In genomic region chr9:127252405-127253093, GRCh38 we compare ENCODE assay signal across 23 cellular contexts.
"Had no signal": no experiment of that assay in that cellular context is flagged by ENCODE, and none has a peak within 500 bp of the region (broad histone marks: within the 10 kb centered on the region; RNA-seq: fewer than 3 reads in every experiment).

No MANE protein-coding gene starts in this region.

- ATAC-seq: activated CD4-positive, alpha-beta T cell treated with anti-CD3 and anti-CD28 coated beads for 36 hours; left ventricle myocardium superior; natural killer cell; stimulated activated naive B cell treated with anti-CD40 and anti-IgM and Interleukin-4, amounts not matched to agents 10 μg/mL and 1 μg/mL and 100 μg/mL, for 72 hours had no signal

- DNase-seq: activated B cell treated with CpG ODN at 0.5 μM for 24 hours; activated CD4-positive, alpha-beta T cell treated with anti-CD3 and anti-CD28 coated beads for 36 hours; activated CD4-positive, alpha-beta T cell treated with anti-CD3 and anti-CD28 coated beads, Interleukin-2, amount 50 U/mL, for 4 hours; activated CD8-positive, alpha-beta memory T cell treated with anti-CD3 and anti-CD28 coated beads for 24 hours; activated CD8-positive, alpha-beta memory T cell treated with anti-CD3 and anti-CD28 coated beads, Interleukin-2, amount 50 U/mL, for 4 hours; activated effector memory CD4-positive, alpha-beta T cell treated with Interleukin-2 at 50 U/mL for 16 hours; activated naive CD4-positive, alpha-beta T cell treated with anti-CD3 and anti-CD28 coated beads for 36 hours; activated naive CD8-positive, alpha-beta T cell treated with anti-CD3 and anti-CD28 coated beads, Interleukin-2, amount 10 ng/mL, durations not matched to agents 7 days and 5 days; activated T-cell treated with anti-CD3 and anti-CD28 coated beads, Interleukin-2, amount 50 U/mL, for 24 hours; cortex of kidney; foreskin melanocyte; left ventricle myocardium superior; midbrain; natural killer cell; retina; sigmoid colon; stimulated activated CD4-positive, alpha-beta T cell treated with anti-CD3 and anti-CD28 coated beads, Interleukin-2, amount 100 ng/mL, for 48 hours; stimulated activated CD8-positive, alpha-beta memory T cell treated with anti-CD3 and anti-CD28 coated beads, Interleukin-4, amount 100 ng/mL, for 48 hours; stimulated activated naive B cell treated with anti-CD40 and anti-IgM and Interleukin-4, amounts not matched to agents 10 μg/mL and 1 μg/mL and 100 μg/mL, for 72 hours; testis; trophoblast cell; uterus had no signal

- H3K4me3 ChIP-seq: sigmoid colon, smooth muscle cell, testis, uterus had no signal

- H3K36me3 Mint-ChIP-seq: activated naive CD8-positive, alpha-beta T cell treated with anti-CD3 and anti-CD28 coated beads, Interleukin-2, amount 10 ng/mL, durations not matched to agents 7 days and 5 days; natural killer cell had no signal

- H3K9me3 Mint-ChIP-seq: activated B cell treated with CpG ODN at 0.5 μM for 24 hours; activated naive CD4-positive, alpha-beta T cell treated with anti-CD3 and anti-CD28 coated beads for 36 hours; activated naive CD8-positive, alpha-beta T cell treated with anti-CD3 and anti-CD28 coated beads, Interleukin-2, amount 10 ng/mL, durations not matched to agents 7 days and 5 days; activated T-cell treated with anti-CD3 and anti-CD28 coated beads, Interleukin-2, amount 50 U/mL, for 24 hours; natural killer cell; stimulated activated naive B cell treated with anti-CD40 and anti-IgM and Interleukin-4, amounts not matched to agents 10 μg/mL and 1 μg/mL and 100 μg/mL, for 72 hours had no signal

- H3K36me3 ChIP-seq: sigmoid colon, uterus had no signal

- H3K27ac Mint-ChIP-seq: activated B cell treated with CpG ODN at 0.5 μM for 24 hours; activated CD4-positive, alpha-beta T cell treated with anti-CD3 and anti-CD28 coated beads for 36 hours; activated naive CD4-positive, alpha-beta T cell treated with anti-CD3 and anti-CD28 coated beads for 36 hours; activated naive CD8-positive, alpha-beta T cell treated with anti-CD3 and anti-CD28 coated beads, Interleukin-2, amount 10 ng/mL, durations not matched to agents 7 days and 5 days; activated T-cell treated with anti-CD3 and anti-CD28 coated beads, Interleukin-2, amount 50 U/mL, for 24 hours; natural killer cell; stimulated activated naive B cell treated with anti-CD40 and anti-IgM and Interleukin-4, amounts not matched to agents 10 μg/mL and 1 μg/mL and 100 μg/mL, for 72 hours had no signal

- H3K27ac ChIP-seq: sigmoid colon, testis, uterus had no signal

- H3K27me3 Mint-ChIP-seq: activated B cell treated with CpG ODN at 0.5 μM for 24 hours had no signal

- H3K4me1 ChIP-seq: sigmoid colon, testis, uterus had no signal

- H3K4me3 Mint-ChIP-seq: activated B cell treated with CpG ODN at 0.5 μM for 24 hours; activated CD4-positive, alpha-beta T cell treated with anti-CD3 and anti-CD28 coated beads for 36 hours; activated naive CD4-positive, alpha-beta T cell treated with anti-CD3 and anti-CD28 coated beads for 36 hours; activated naive CD8-positive, alpha-beta T cell treated with anti-CD3 and anti-CD28 coated beads, Interleukin-2, amount 10 ng/mL, durations not matched to agents 7 days and 5 days; activated T-cell treated with anti-CD3 and anti-CD28 coated beads, Interleukin-2, amount 50 U/mL, for 24 hours; natural killer cell; stimulated activated naive B cell treated with anti-CD40 and anti-IgM and Interleukin-4, amounts not matched to agents 10 μg/mL and 1 μg/mL and 100 μg/mL, for 72 hours had no signal

- H3K27me3 ChIP-seq: sigmoid colon, testis, uterus had no signal

- H3K9me3 ChIP-seq: sigmoid colon, testis, uterus had no signal

- H3K4me1 Mint-ChIP-seq: activated B cell treated with CpG ODN at 0.5 μM for 24 hours; activated CD4-positive, alpha-beta T cell treated with anti-CD3 and anti-CD28 coated beads for 36 hours; activated naive CD8-positive, alpha-beta T cell treated with anti-CD3 and anti-CD28 coated beads, Interleukin-2, amount 10 ng/mL, durations not matched to agents 7 days and 5 days; natural killer cell had no signal

- H3K4me2 ChIP-seq: smooth muscle cell had no signal
